8 cellular contexts compared by ENCODE assay signal in the genomic region with DNA sequence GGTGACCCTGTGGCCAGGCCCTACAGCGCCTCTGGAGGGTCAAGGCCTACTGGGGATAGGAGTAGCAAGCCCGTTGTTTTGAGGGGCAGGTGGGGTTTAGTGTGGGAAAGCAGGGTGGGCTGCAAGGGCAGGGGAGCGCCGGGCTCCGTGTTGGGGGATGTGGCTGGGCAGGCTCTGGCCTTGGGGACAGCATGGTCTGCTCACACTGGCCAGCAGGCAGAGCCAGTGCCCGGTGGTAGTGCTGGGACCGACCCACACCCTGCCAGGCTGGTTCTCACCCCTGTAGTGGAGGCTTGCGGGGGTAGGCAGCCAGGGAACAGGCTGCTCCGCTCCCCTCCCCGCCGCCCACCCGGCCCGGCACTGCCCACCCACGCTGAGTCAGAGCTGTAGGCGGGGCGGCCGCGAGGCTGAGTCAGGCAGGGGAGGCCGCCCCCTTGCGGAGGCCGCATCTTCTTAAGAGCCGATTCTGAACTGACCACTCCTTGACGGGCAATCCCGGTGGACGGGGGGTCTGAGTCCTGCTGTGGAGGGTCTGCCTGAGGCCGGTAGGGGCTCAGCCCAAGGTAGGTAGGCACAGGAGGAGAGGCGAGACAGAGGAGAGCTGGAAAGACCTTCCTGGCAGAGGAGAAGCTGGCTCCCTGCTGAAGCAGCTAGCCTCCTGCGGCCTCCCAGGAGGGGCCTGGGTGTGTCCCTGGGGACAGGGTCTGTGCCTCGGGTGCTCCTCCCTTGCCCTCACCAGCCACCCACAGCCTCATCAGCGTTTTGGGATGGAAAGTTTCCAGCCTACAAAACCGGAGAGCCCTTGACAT.
DNase-seq lines count a peak whose midpoint lies in the region; ATAC-seq and TF ChIP-seq lines count a peak whose summit lies in the region.

No MANE protein-coding gene starts in this region.

- H3K4me3 ChIP-seq in gastroesophageal sphincter (peak overlapping the region in 1 of 2 donors; percentile 33), ovary (peak overlapping the region; percentile 5), thoracic aorta (peak overlapping the region; percentile 49)

- DNase-seq in GM04503 (ENCODE audit: low read depth) (peak; percentile 30), OCI-M2 (lab: John Stamatoyannopoulos, UW; ENCODE audit: unreplicated experiment) (peak; percentile 8), ovary (peak; percentile 86 to 93 (median 89)), thoracic aorta (ENCODE audit: low spot score) (peak; percentile 39), COR-L47 (lab: John Stamatoyannopoulos, UW) (no peak)
- DNase-seq in activated naive CD4-positive, alpha-beta T cell treated with Interleukin-2 at 50 U/mL for 16 hours, result peak; percentile 73

- H3K36me3 ChIP-seq in gastroesophageal sphincter (peaks cover 0 to 29% of the 10 kb centered on the region in 2 donors), ovary (no peaks in the 10 kb centered on the region), thoracic aorta (no peaks in the 10 kb centered on the region)

- H3K27ac ChIP-seq in gastroesophageal sphincter (peak overlapping the region in 3 of 4 donors; percentile 69 to 84 (median 82)), ovary (peak overlapping the region; percentile 9 to 39), thoracic aorta (no peak overlapping the region)

- H3K4me1 ChIP-seq in gastroesophageal sphincter, result peaks cover 0 to 68% (median 39%) of the 10 kb centered on the region in 3 donors
- H3K4me1 ChIP-seq in ovary (ENCODE audit: insufficient read depth), result peaks cover 10% of the 10 kb centered on the region
- peaks cover 13 to 36% of the 10 kb centered on the region in 2 donors for H3K4me1 ChIP-seq in thoracic aorta (ENCODE audit: control insufficient read depth in 1 of 2, low read depth in 2 of 2)

- no peaks in the 10 kb centered on the region for H3K9me3 ChIP-seq in gastroesophageal sphincter
- H3K9me3 ChIP-seq in ovary, result no peaks in the 10 kb centered on the region
- no peaks in the 10 kb centered on the region for H3K9me3 ChIP-seq in thoracic aorta

- ATAC-seq in gastroesophageal sphincter, result peak; percentile 67
- peak; percentile 14 for ATAC-seq in thoracic aorta (ENCODE audit: insufficient number of reproducible peaks, low FRiP score, low read depth)
- ATAC-seq in GM21825 (IDR thresholded peaks at IDR 0.05; ENCODE audit: unreplicated experiment), result no peak

- TF ChIP-seq CTCF in gastroesophageal sphincter (IDR thresholded peaks at IDR 0.05), result peak in 3 of 4 experiments; percentile 63 to 93 (median 77)
- TF ChIP-seq CTCF in ovary (IDR thresholded peaks at IDR 0.05), result peak; percentile 70 to 85 (median 84)
- TF ChIP-seq CTCF in thoracic aorta (IDR thresholded peaks at IDR 0.05), result peak; percentile 69

- TF ChIP-seq POLR2A in gastroesophageal sphincter (IDR thresholded peaks at IDR 0.05), result no peak
- no peak for TF ChIP-seq POLR2A in ovary (IDR thresholded peaks at IDR 0.05)

- intact Hi-C loops in ovary (cut with DNase I), result loop anchor here in 3 of 4 donors (2.0 to 5.0 kb wide), 5 partner anchors 60 to 105 kb away; a partner anchor contains a TSS

- TF ChIP-seq EP300 in gastroesophageal sphincter (IDR thresholded peaks at IDR 0.05) (no peak), ovary (IDR thresholded peaks at IDR 0.05) (no peak)

- 0% methylated on average over 1 of the region's 31 CpGs; no CpG with 5 or more reads in 1 of the 2 donors for WGBS in gastroesophageal sphincter (ENCODE audit: low coverage in 1 of 2), 2 donors
- 7 to 9% (median 7%) methylated on average over 25 to 31 of the region's 31 CpGs for WGBS in ovary, 3 donors

- H3K27me3 ChIP-seq in gastroesophageal sphincter, result no peaks in the 10 kb centered on the region
- no peaks in the 10 kb centered on the region for H3K27me3 ChIP-seq in ovary
- no peaks in the 10 kb centered on the region for H3K27me3 ChIP-seq in thoracic aorta (replicated peaks; ENCODE audit: insufficient read depth)

Comparison
In these comparisons a context has a peak if more than half of its experiments do, and no peak if none do; other contexts are left out.
1. H3K27ac ChIP-seq: peak in gastroesophageal sphincter (3 of 4) and ovary (2 of 2); none in thoracic aorta (0 of 2).
2. Peak in every context shown above with its lines, with median percentiles within 50 percentile points of each other: CTCF ChIP-seq.